9 cellular contexts compared by ENCODE assay signal in genomic region chr4:137531951-137532868, GRCh38. TPM values are rescaled to one million over a fixed set of nuclear protein-coding genes. Genes with fewer than 3 reads are reported as not detected.
DNase-seq lines count a peak whose midpoint lies in the region; ATAC-seq and TF ChIP-seq lines count a peak whose summit lies in the region.
"Had no signal": no experiment of that assay in that cellular context is flagged by ENCODE, and none has a peak within 500 bp of the region (broad histone marks: within the 10 kb centered on the region; RNA-seq: fewer than 3 reads in every experiment).

A gene with protein sequence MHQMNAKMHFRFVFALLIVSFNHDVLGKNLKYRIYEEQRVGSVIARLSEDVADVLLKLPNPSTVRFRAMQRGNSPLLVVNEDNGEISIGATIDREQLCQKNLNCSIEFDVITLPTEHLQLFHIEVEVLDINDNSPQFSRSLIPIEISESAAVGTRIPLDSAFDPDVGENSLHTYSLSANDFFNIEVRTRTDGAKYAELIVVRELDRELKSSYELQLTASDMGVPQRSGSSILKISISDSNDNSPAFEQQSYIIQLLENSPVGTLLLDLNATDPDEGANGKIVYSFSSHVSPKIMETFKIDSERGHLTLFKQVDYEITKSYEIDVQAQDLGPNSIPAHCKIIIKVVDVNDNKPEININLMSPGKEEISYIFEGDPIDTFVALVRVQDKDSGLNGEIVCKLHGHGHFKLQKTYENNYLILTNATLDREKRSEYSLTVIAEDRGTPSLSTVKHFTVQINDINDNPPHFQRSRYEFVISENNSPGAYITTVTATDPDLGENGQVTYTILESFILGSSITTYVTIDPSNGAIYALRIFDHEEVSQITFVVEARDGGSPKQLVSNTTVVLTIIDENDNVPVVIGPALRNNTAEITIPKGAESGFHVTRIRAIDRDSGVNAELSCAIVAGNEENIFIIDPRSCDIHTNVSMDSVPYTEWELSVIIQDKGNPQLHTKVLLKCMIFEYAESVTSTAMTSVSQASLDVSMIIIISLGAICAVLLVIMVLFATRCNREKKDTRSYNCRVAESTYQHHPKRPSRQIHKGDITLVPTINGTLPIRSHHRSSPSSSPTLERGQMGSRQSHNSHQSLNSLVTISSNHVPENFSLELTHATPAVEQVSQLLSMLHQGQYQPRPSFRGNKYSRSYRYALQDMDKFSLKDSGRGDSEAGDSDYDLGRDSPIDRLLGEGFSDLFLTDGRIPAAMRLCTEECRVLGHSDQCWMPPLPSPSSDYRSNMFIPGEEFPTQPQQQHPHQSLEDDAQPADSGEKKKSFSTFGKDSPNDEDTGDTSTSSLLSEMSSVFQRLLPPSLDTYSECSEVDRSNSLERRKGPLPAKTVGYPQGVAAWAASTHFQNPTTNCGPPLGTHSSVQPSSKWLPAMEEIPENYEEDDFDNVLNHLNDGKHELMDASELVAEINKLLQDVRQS (minus strand): TSS chr4:137532494. CDS start chr4:137532088, 406 bp downstream.

- H3K27ac ChIP-seq in right lobe of liver: peak within 1 kb of the TSS in 2 of 3 donors; percentile 16 to 19
- H3K27ac ChIP-seq in suprapubic skin: peak within 1 kb of the TSS; percentile 81
- H3K27ac ChIP-seq: epithelial cell of prostate had no signal

- H3K4me3 ChIP-seq in right lobe of liver (peak within 1 kb of the TSS; percentile 12 to 36 (median 14)), suprapubic skin (peak within 1 kb of the TSS; percentile 52)

- under 1% methylated on average over 27 of the region's 28 CpGs for WGBS in right lobe of liver (ENCODE audit: insufficient coverage, low coverage, low lambda C conversion rate, missing lambda C conversion rate)
- WGBS in suprapubic skin: 1% methylated on average over 28 of the region's 28 CpGs

- H3K27me3 Mint-ChIP-seq in activated CD8-positive, alpha-beta memory T cell treated with anti-CD3 and anti-CD28 coated beads, Interleukin-2, amount 10 ng/mL, durations not matched to agents 7 days and 5 days: no peaks in the 10 kb centered on the region

- no peaks in the 10 kb centered on the region for H3K9me3 ChIP-seq in right lobe of liver
- H3K9me3 ChIP-seq in suprapubic skin: no peaks in the 10 kb centered on the region

- no peaks in the 10 kb centered on the region for H3K36me3 Mint-ChIP-seq in activated CD8-positive, alpha-beta memory T cell treated with anti-CD3 and anti-CD28 coated beads, Interleukin-2, amount 10 ng/mL, durations not matched to agents 7 days and 5 days

- no peaks in the 10 kb centered on the region for H3K4me1 ChIP-seq in right lobe of liver
- peaks cover 6% of the 10 kb centered on the region for H3K4me1 ChIP-seq in suprapubic skin

- no peak for DNase-seq in activated CD8-positive, alpha-beta memory T cell treated with anti-CD3 and anti-CD28 coated beads, Interleukin-2, amount 10 ng/mL, durations not matched to agents 7 days and 5 days
- no peak for DNase-seq in activated CD8-positive, alpha-beta memory T cell treated with anti-CD3 and anti-CD28 coated beads, Interleukin-2, amount 50 U/mL, for 48 hours
- DNase-seq in OCI-M1 (lab: John Stamatoyannopoulos, UW): peak; percentile 78
- DNase-seq in ecto neural progenitor cell (ENCODE audit: low spot score): peak; percentile 89
- DNase-seq in right lobe of liver: peak; percentile 22 to 58 (median 54)
- DNase-seq in suprapubic skin (ENCODE audit: low spot score in 2 of 2): peak; percentile 89 to 95
- no peak for DNase-seq in AML-193 (lab: John Stamatoyannopoulos, UW)

- no peak within 1 kb of the TSS for H3K27ac Mint-ChIP-seq in activated CD8-positive, alpha-beta memory T cell treated with anti-CD3 and anti-CD28 coated beads, Interleukin-2, amount 10 ng/mL, durations not matched to agents 7 days and 5 days

- TF ChIP-seq POLR2A in right lobe of liver (IDR thresholded peaks at IDR 0.05): no peak
- peak in 1 of 2 donors; percentile 42 for TF ChIP-seq POLR2A in suprapubic skin (IDR thresholded peaks at IDR 0.05)

- CTCF ChIA-PET in activated CD8-positive, alpha-beta memory T cell treated with anti-CD3 and anti-CD28 coated beads, Interleukin-2, amount 10 ng/mL, durations not matched to agents 7 days and 5 days (lab: Charles Lee): no interaction called here

- H3K36me3 ChIP-seq in right lobe of liver (no peaks in the 10 kb centered on the region), suprapubic skin (no peaks in the 10 kb centered on the region)

- TF ChIP-seq CTCF in right lobe of liver (IDR thresholded peaks at IDR 0.05) (no peak), suprapubic skin (IDR thresholded peaks at IDR 0.05) (no peak)

- no peaks in the 10 kb centered on the region for H3K4me1 Mint-ChIP-seq in activated CD8-positive, alpha-beta memory T cell treated with anti-CD3 and anti-CD28 coated beads, Interleukin-2, amount 10 ng/mL, durations not matched to agents 7 days and 5 days

- H3K9me3 Mint-ChIP-seq in activated CD8-positive, alpha-beta memory T cell treated with anti-CD3 and anti-CD28 coated beads, Interleukin-2, amount 10 ng/mL, durations not matched to agents 7 days and 5 days (ENCODE audit: low read depth): no peaks in the 10 kb centered on the region

- intact Hi-C loops in right lobe of liver (cut with DNase I): no loop called here

- no peaks in the 10 kb centered on the region for H3K27me3 ChIP-seq in right lobe of liver
- no peaks in the 10 kb centered on the region for H3K27me3 ChIP-seq in suprapubic skin

- H3K4me3 Mint-ChIP-seq in activated CD8-positive, alpha-beta memory T cell treated with anti-CD3 and anti-CD28 coated beads, Interleukin-2, amount 10 ng/mL, durations not matched to agents 7 days and 5 days: no peak within 1 kb of the TSS

- TF ChIP-seq EP300 in suprapubic skin (IDR thresholded peaks at IDR 0.05): no peak

- ATAC-seq in activated CD8-positive, alpha-beta memory T cell treated with anti-CD3 and anti-CD28 coated beads, Interleukin-2, amount 10 ng/mL, durations not matched to agents 7 days and 5 days: peak; percentile 23
- ATAC-seq in HG02763 (IDR thresholded peaks at IDR 0.05; ENCODE audit: unreplicated experiment) (peak; percentile 43), right lobe of liver (peak; percentile 50 to 60 (median 55))

RNA-seq across cellular contexts. Expression of the gene that starts here (rescaled TPM):
- total RNA-seq in activated CD8-positive, alpha-beta memory T cell treated with anti-CD3 and anti-CD28 coated beads, Interleukin-2, amount 10 ng/mL, durations not matched to agents 7 days and 5 days: not detected
- 1 to 10 TPM; 1.3 to 2.6 (median 1.7) TPM for total RNA-seq in right lobe of liver
- total RNA-seq in suprapubic skin: 10 to 100 TPM in 1 of 4 donors, 1 to 10 TPM in 3; 4.1 to 11.5 (median 6.8) TPM

Comparison
In these comparisons a context has a peak if more than half of its experiments do, and no peak if none do; other contexts are left out.
1. Peak in ATAC-seq in activated CD8-positive, alpha-beta memory T cell treated with anti-CD3 and anti-CD28 coated beads, Interleukin-2, amount 10 ng/mL, durations not matched to agents 7 days and 5 days; RNA of the gene not detected or under 1 TPM.
2. DNase-seq: peak in OCI-M1 (single experiment), ecto neural progenitor cell (single experiment), right lobe of liver (3 of 3) and suprapubic skin (2 of 2); none in activated CD8-positive, alpha-beta memory T cell treated with anti-CD3 and anti-CD28 coated beads, Interleukin-2, amount 10 ng/mL, durations not matched to agents 7 days and 5 days (single experiment), activated CD8-positive, alpha-beta memory T cell treated with anti-CD3 and anti-CD28 coated beads, Interleukin-2, amount 50 U/mL, for 48 hours (single experiment) and AML-193 (0 of 2).
3. Peak in every context shown above with its lines, with median percentiles within 50 percentile points of each other: ATAC-seq.